ENCODE assay signal across 16 cellular contexts in genomic region chr6:152272486-152272885, GRCh38.
A peak's percentile ranks its signal among the peaks of the same experiment; 100 is the strongest.
DNase-seq lines count a peak whose midpoint lies in the region; ATAC-seq and TF ChIP-seq lines count a peak whose summit lies in the region.
"Had no signal": no experiment of that assay in that cellular context is flagged by ENCODE, and none has a peak within 500 bp of the region (broad histone marks: within the 10 kb centered on the region; RNA-seq: fewer than 3 reads in every experiment).

No MANE protein-coding gene starts in this region.

- peaks cover 0 to 79% (median 68%) of the 10 kb centered on the region in 9 donors for H3K36me3 ChIP-seq in heart left ventricle
- H3K36me3 ChIP-seq in esophagus squamous epithelium, result peaks cover 0 to 27% (median 0%) of the 10 kb centered on the region in 3 donors
- peaks cover 7% of the 10 kb centered on the region for H3K36me3 ChIP-seq in osteoblast (ENCODE audit: insufficient read depth, low read length)
- H3K36me3 ChIP-seq in vagina, result peaks cover 0 to 3% of the 10 kb centered on the region in 2 donors

- intact Hi-C loops in heart left ventricle (cut with DNase I), result loop anchor here in 2 of 10 donors (5.0 to 10.0 kb wide), 4 partner anchors 58 to 578 kb away; no protein-coding TSS in a partner anchor
- intact Hi-C loops in Right ventricle myocardium inferior (cut with DNase I), result no loop called here
- intact Hi-C loops in esophagus squamous epithelium (cut with DNase I), result no loop called here
- intact Hi-C loops in vagina (cut with DNase I), result no loop called here

- no peaks in the 10 kb centered on the region for H3K9me3 ChIP-seq in heart left ventricle
- H3K9me3 ChIP-seq in esophagus squamous epithelium, result no peaks in the 10 kb centered on the region
- H3K9me3 ChIP-seq in osteoblast (ENCODE audit: low read depth, low read length), result no peaks in the 10 kb centered on the region
- H3K9me3 ChIP-seq in vagina, result no peaks in the 10 kb centered on the region
- H3K9me3 ChIP-seq: Caco-2, MG63 had no signal

- TF ChIP-seq POLR2A in heart left ventricle (IDR thresholded peaks at IDR 0.05), result no peak
- TF ChIP-seq POLR2A in esophagus squamous epithelium (IDR thresholded peaks at IDR 0.05), result no peak
- no peak for TF ChIP-seq POLR2A in vagina (IDR thresholded peaks at IDR 0.05)

- TF ChIP-seq CTCF in heart left ventricle (IDR thresholded peaks at IDR 0.05), result no peak
- TF ChIP-seq CTCF in esophagus squamous epithelium (IDR thresholded peaks at IDR 0.05), result no peak
- no peak for TF ChIP-seq CTCF in osteoblast (IDR thresholded peaks at IDR 0.05; ENCODE audit: extremely low read depth, low read depth, low read length)
- TF ChIP-seq CTCF in vagina (IDR thresholded peaks at IDR 0.05), result no peak

- 39 to 64% (median 53%) methylated on average over 1 of the region's 1 CpG for WGBS in heart left ventricle, 4 donors
- 30 to 44% methylated on average over 1 of the region's 1 CpG for WGBS in esophagus squamous epithelium, 2 donors

- peak overlapping the region; percentile 40 to 75 (median 68) for H3K27ac ChIP-seq in heart left ventricle
- peak overlapping the region in 3 of 4 donors; percentile 59 to 80 (median 78) for H3K27ac ChIP-seq in esophagus squamous epithelium
- H3K27ac ChIP-seq in osteoblast (ENCODE audit: low read depth, low read length), result peak overlapping the region; percentile 73
- H3K27ac ChIP-seq in vagina, result peak overlapping the region; percentile 76

- no peak for DNase-seq in heart left ventricle
- no peak for DNase-seq in Right ventricle myocardium inferior (ENCODE audit: missing footprints)
- no peak for DNase-seq in esophagus squamous epithelium (lab: John Stamatoyannopoulos, UW)
- DNase-seq in osteoblast (ENCODE audit: insufficient read length, low spot score, missing footprints), result no peak
- no peak for DNase-seq in vagina (ENCODE audit: extremely low spot score in 2 of 2)
- no peak for DNase-seq in NCI-H2029 treated with DMSO at 0.1 percent for 48 hours (lab: John Stamatoyannopoulos, UW)
- DNase-seq in NCI-H1694 treated with DMSO at 0.1 percent for 48 hours (lab: John Stamatoyannopoulos, UW), result no peak
- DNase-seq: activated B cell treated with CpG ODN at 0.5 μM for 24 hours; activated naive CD8-positive, alpha-beta T cell treated with anti-CD3 and anti-CD28 coated beads, Interleukin-2, amount 10 ng/mL, durations not matched to agents 7 days and 5 days; Caco-2; H9; immature natural killer cell; naive B cell; small intestine had no signal

- H3K79me2 ChIP-seq in osteoblast (ENCODE audit: insufficient read depth, low read length), result no peaks in the 10 kb centered on the region

- H3K4me3 ChIP-seq in heart left ventricle (no peak overlapping the region), esophagus squamous epithelium (no peak overlapping the region), osteoblast (ENCODE audit: insufficient read depth, low read length) (no peak overlapping the region), vagina (no peak overlapping the region)
- H3K4me3 ChIP-seq: MG63 had no signal

- ATAC-seq in heart left ventricle (peak in 3 of 4 donors; percentile 2 to 20 (median 16)), Right ventricle myocardium inferior (no peak), GM19035 (IDR thresholded peaks at IDR 0.05; ENCODE audit: unreplicated experiment) (no peak)

- H3K27me3 ChIP-seq in heart left ventricle (no peaks in the 10 kb centered on the region), esophagus squamous epithelium (no peaks in the 10 kb centered on the region), osteoblast (ENCODE audit: insufficient read depth, low read length) (no peaks in the 10 kb centered on the region), vagina (no peaks in the 10 kb centered on the region)
- H3K27me3 ChIP-seq: MG63 had no signal

- peaks cover 9% of the 10 kb centered on the region for H4K20me1 ChIP-seq in osteoblast (ENCODE audit: insufficient read depth, low read length)

- H3K4me2 ChIP-seq in osteoblast (ENCODE audit: insufficient read depth, low read length), result peak overlapping the region; percentile 69

- no peak overlapping the region for H2AFZ ChIP-seq in osteoblast (ENCODE audit: low read length)

- H3K4me1 ChIP-seq in heart left ventricle (peaks cover 6 to 55% (median 41%) of the 10 kb centered on the region in 12 donors), esophagus squamous epithelium (peaks cover 20 to 54% (median 27%) of the 10 kb centered on the region in 3 donors), osteoblast (ENCODE audit: insufficient read depth, low read length) (peaks cover 60% of the 10 kb centered on the region), vagina (peaks cover 50% of the 10 kb centered on the region)

Comparison
In these comparisons a context has a peak if more than half of its experiments do, and no peak if none do; other contexts are left out.
1. ATAC-seq: peak in heart left ventricle (3 of 4); none in Right ventricle myocardium inferior (single experiment) and GM19035 (single experiment).
2. Peak in every context shown above with its lines, with median percentiles within 50 percentile points of each other: H3K27ac ChIP-seq.